In the genomic region with DNA sequence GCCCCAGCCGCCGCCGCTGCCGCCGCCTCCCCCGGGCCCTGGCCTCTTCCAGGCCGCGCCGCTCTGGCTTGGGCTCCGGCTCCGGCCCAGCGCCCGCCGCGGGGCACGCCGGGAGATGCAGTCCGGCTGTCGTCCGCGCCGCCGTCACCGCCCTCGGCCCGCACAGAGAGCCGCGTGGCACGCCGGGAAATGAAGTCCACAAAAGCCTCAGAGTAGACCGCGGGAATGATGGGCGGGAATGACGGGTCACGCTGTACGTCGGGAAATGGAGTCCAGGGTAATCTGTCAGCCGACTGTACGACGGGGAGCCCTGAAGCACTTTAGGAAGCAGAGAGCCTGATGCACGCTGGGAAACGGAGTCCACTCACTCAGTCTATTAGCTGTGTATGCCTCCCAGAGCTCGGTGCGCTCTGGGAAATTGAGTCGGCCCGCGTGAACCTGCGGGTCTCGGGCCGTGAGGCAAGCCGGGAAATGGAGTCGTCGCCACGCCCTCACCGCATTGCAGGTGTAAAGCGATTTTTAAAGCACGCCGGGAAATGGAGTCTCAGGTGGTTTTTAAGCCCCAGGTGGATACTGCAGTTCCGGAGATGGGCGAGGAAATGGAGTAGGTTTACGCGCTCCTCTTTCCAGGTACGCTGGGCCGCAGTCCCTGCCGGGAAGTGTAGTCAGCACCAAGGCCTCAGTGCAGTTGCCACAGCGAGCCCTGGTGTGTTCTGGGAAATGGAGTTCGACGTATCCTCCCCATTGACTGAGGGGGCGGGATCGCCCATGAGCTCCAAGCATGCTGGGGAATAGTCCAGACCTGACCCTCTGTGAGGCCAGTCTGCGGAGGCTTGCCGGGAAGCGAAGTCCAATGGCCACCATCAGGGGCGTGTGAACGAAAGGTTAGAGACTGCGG, we compare ENCODE assay signal across 8 cellular contexts. TPM values are rescaled to one million over a fixed set of nuclear protein-coding genes. Genes with fewer than 3 reads are reported as not detected.
A peak's percentile ranks its signal among the peaks of the same experiment; 100 is the strongest.
DNase-seq lines count a peak whose midpoint lies in the region; ATAC-seq and TF ChIP-seq lines count a peak whose summit lies in the region.

A gene (minus strand): TSS at position 91 of the 898 bp plus-strand sequence. CDS start 137 bp downstream, outside the sequence.

- POLR2A ChIA-PET in CD8-positive, alpha-beta memory T cell (lab: Charles Lee): interaction anchor here (0.7 to 3.9 kb wide), 16 partner anchors 11 to 167 kb away, joined by 3 to 26 read pairs (median 4); a partner anchor contains a TSS

- H3K27me3 ChIP-seq in CD8-positive, alpha-beta memory T cell (ENCODE audit: insufficient read depth, low read length, poor library complexity, severe bottlenecking): no peaks in the 10 kb centered on the region
- no peaks in the 10 kb centered on the region for H3K27me3 ChIP-seq in lower lobe of right lung (ENCODE audit: low read depth)

- H3K36me3 ChIP-seq in CD8-positive, alpha-beta memory T cell (ENCODE audit: insufficient read depth, low read length): peaks cover 5% of the 10 kb centered on the region
- H3K36me3 ChIP-seq in lower lobe of right lung: peaks cover 18% of the 10 kb centered on the region

- peak within 1 kb of the TSS; percentile 81 for H3K4me3 ChIP-seq in CD8-positive, alpha-beta memory T cell (ENCODE audit: low read length)
- peak within 1 kb of the TSS; percentile 80 for H3K4me3 ChIP-seq in lower lobe of right lung

- CTCF ChIA-PET in CD8-positive, alpha-beta memory T cell (lab: Charles Lee): interaction anchor here (0.9 to 8.6 kb wide), 15 partner anchors 8 to 134 kb away, joined by 3 to 72 read pairs (median 4); a partner anchor contains a TSS

- peak within 1 kb of the TSS; percentile 81 to 97 (median 96) for H3K27ac Mint-ChIP-seq in CD8-positive, alpha-beta memory T cell

- H3K27ac ChIP-seq in CD8-positive, alpha-beta memory T cell (ENCODE audit: low read depth, low read length): peak within 1 kb of the TSS; percentile 80
- peak within 1 kb of the TSS; percentile 90 for H3K27ac ChIP-seq in lower lobe of right lung

- ATAC-seq in GM19468 (IDR thresholded peaks at IDR 0.05; ENCODE audit: extremely low read depth, unreplicated experiment) (peak; percentile 41), lower lobe of right lung (peak; percentile 90 to 92)

- H3K4me3 Mint-ChIP-seq in CD8-positive, alpha-beta memory T cell: peak within 1 kb of the TSS; percentile 85 to 99 (median 95)

- H3K4me1 ChIP-seq in CD8-positive, alpha-beta memory T cell (ENCODE audit: insufficient read depth, low read length): peaks cover 43% of the 10 kb centered on the region
- peaks cover 50% of the 10 kb centered on the region for H3K4me1 ChIP-seq in lower lobe of right lung

- H3K27me3 Mint-ChIP-seq in CD8-positive, alpha-beta memory T cell: peaks cover 0 to 2% of the 10 kb centered on the region in 2 donors

- peaks cover 0 to 31% (median 5%) of the 10 kb centered on the region in 3 donors for H3K36me3 Mint-ChIP-seq in CD8-positive, alpha-beta memory T cell

- H3K9me3 ChIP-seq in CD8-positive, alpha-beta memory T cell (ENCODE audit: low read length): no peaks in the 10 kb centered on the region
- H3K9me3 ChIP-seq in lower lobe of right lung: no peaks in the 10 kb centered on the region

- peak; percentile 92 to 98 (median 97) for DNase-seq in CD8-positive, alpha-beta memory T cell
- DNase-seq in HS-5 (ENCODE audit: low read depth) (peak; percentile 94), lower lobe of right lung (peak; percentile 99)
- peak; percentile 96 for DNase-seq in NK-92 treated with Interleukin-12 subunit alpha and Interleukin-12 subunit beta, amount 100 ng/mL, for 24 hours (lab: John Stamatoyannopoulos, UW)
- peak; percentile 97 for DNase-seq in activated CD8-positive, alpha-beta memory T cell treated with anti-CD3 and anti-CD28 coated beads for 24 hours
- DNase-seq in effector CD4-positive, alpha-beta T cell: peak; percentile 96
- DNase-seq in stimulated activated CD4-positive, alpha-beta T cell treated with anti-CD3 and anti-CD28 coated beads, TNF-alpha, amount 100 ng/mL, for 24 hours (ENCODE audit: low read depth in 3 of 3): peak; percentile 90 to 95 (median 92)

- intact Hi-C loops in lower lobe of right lung (cut with DNase I): no loop called here

- no peak for TF ChIP-seq CTCF in lower lobe of right lung (IDR thresholded peaks at IDR 0.05)

- peaks cover 49 to 65% (median 51%) of the 10 kb centered on the region in 3 donors for H3K4me1 Mint-ChIP-seq in CD8-positive, alpha-beta memory T cell

- no peaks in the 10 kb centered on the region for H3K9me3 Mint-ChIP-seq in CD8-positive, alpha-beta memory T cell

RNA-seq across cellular contexts. Expression of the gene that starts here (rescaled TPM):
- 10 to 100 TPM; 52.9 to 53.5 TPM for total RNA-seq in CD8-positive, alpha-beta memory T cell
- polyA plus RNA-seq in CD8-positive, alpha-beta memory T cell: 23.8 TPM
- 39.8 TPM for total RNA-seq in lower lobe of right lung

Comparison
In these comparisons a context has a peak if more than half of its experiments do, and no peak if none do; other contexts are left out.
1. Peak in every context shown above with its lines: DNase-seq, ATAC-seq, H3K4me3 ChIP-seq and H3K27ac ChIP-seq.